Comparison of ENCODE assay signal across 29 cellular contexts in genomic region chr5:117856706-117857105, GRCh38.
"Had no signal": no experiment of that assay in that cellular context is flagged by ENCODE, and none has a peak within 500 bp of the region (broad histone marks: within the 10 kb centered on the region; RNA-seq: fewer than 3 reads in every experiment).

No MANE protein-coding gene starts in this region.

- H3K4me3 ChIP-seq: colonic mucosa, coronary artery, dorsolateral prefrontal cortex, esophagus muscularis mucosa, esophagus squamous epithelium, gastrocnemius medialis, gastroesophageal sphincter, heart left ventricle, heart right ventricle had no signal

- FAIRE-seq: colon, endometrium, endothelial cell of umbilical vein, frontal cortex had no signal

- ATAC-seq: effector memory CD8-positive, alpha-beta T cell; esophagus mucosa; foreskin keratinocyte; gastrocnemius medialis; gastroesophageal sphincter; heart left ventricle; heart right ventricle had no signal

- H3K9me3 Mint-ChIP-seq: endodermal cell had no signal

- DNase-seq: colonic mucosa; cortex of kidney; dermis blood vessel endothelial cell; dorsolateral prefrontal cortex; effector CD4-positive, alpha-beta T cell; effector CD8-positive, alpha-beta T cell; effector memory CD4-positive, alpha-beta T cell; effector memory CD8-positive, alpha-beta T cell; endodermal cell; erythroblast; esophagus squamous epithelium; foreskin fibroblast; foreskin keratinocyte; foreskin melanocyte; gastrocnemius medialis; glutamatergic neuron; head of caudate nucleus; heart left ventricle; heart right ventricle had no signal

- H3K4me3 Mint-ChIP-seq: dendritic cell treated with granulocyte-macrophage colony-stimulating factor and Interleukin-4, amounts not matched to agents 40 ng/mL and 50 ng/mL, for 4 days; effector memory CD8-positive, alpha-beta T cell; endodermal cell had no signal

- H3K27me3 Mint-ChIP-seq: dendritic cell treated with granulocyte-macrophage colony-stimulating factor and Interleukin-4, amounts not matched to agents 40 ng/mL and 50 ng/mL, for 4 days; effector memory CD8-positive, alpha-beta T cell had no signal

- H3K27me3 ChIP-seq: colonic mucosa, dorsolateral prefrontal cortex, esophagus muscularis mucosa, esophagus squamous epithelium, foreskin keratinocyte, gastrocnemius medialis, gastroesophageal sphincter, heart left ventricle, heart right ventricle had no signal

- H3K4me1 ChIP-seq: colonic mucosa, esophagus muscularis mucosa, esophagus squamous epithelium, foreskin keratinocyte, gastrocnemius medialis, gastroesophageal sphincter, heart right ventricle had no signal

- H3K27ac ChIP-seq: colonic mucosa, coronary artery, dorsolateral prefrontal cortex, epithelial cell of prostate, esophagus muscularis mucosa, esophagus squamous epithelium, foreskin keratinocyte, gastrocnemius medialis, gastroesophageal sphincter, heart left ventricle, heart right ventricle had no signal

- H3K27ac Mint-ChIP-seq: dendritic cell treated with granulocyte-macrophage colony-stimulating factor and Interleukin-4, amounts not matched to agents 40 ng/mL and 50 ng/mL, for 4 days; effector memory CD8-positive, alpha-beta T cell; endodermal cell had no signal

- H3K9me3 ChIP-seq: colonic mucosa, esophagus muscularis mucosa, esophagus squamous epithelium, gastrocnemius medialis, gastroesophageal sphincter, heart left ventricle, heart right ventricle had no signal

- H3K36me3 ChIP-seq: colonic mucosa, esophagus muscularis mucosa, esophagus squamous epithelium, gastrocnemius medialis, gastroesophageal sphincter, heart left ventricle, heart right ventricle had no signal
